Comparison of ENCODE assay signal across 24 cellular contexts in the genomic region with DNA sequence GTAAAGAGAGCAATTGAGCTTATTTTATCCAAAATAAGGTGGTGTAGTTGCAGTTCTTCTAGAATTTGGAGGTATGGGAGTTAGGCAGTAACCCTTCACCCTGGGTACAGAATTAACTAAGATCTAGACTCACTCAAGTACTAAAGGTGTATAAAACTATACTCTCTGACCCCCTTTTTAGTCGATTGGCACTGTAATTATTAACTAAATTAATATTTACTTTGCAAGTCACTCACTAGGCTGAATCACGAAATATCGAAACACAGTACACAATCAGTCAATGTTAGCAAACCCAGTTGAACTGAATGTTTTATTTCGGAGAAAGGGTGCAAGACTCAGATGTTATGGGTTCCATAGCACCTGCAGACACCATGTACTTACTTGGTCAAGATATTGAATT. TPM values are rescaled to one million over a fixed set of nuclear protein-coding genes. Genes with fewer than 3 reads are reported as not detected.
"Had no signal": no experiment of that assay in that cellular context is flagged by ENCODE, and none has a peak within 500 bp of the region (broad histone marks: within the 10 kb centered on the region; RNA-seq: fewer than 3 reads in every experiment).

No MANE protein-coding gene starts in this region.

- H3K27ac ChIP-seq: HL-60, KMS-11, RWPE1 had no signal

- H3K9me3 ChIP-seq: SK-N-SH had no signal

- H3K9me2 ChIP-seq: SK-N-SH had no signal

- H3K4me2 ChIP-seq: KMS-11, SK-N-SH had no signal

- DNase-seq: IMR-90, Kasumi-1, MM.1S, NCI-H1092 treated with DMSO at 0.1 percent for 48 hours, NCI-H1436, NCI-H187, NCI-H2029, NCI-H2081 treated with DMSO at 0.1 percent for 48 hours, NCI-H2171, NCI-H226, NCI-H446, NCI-H510A, NCI-H524 treated with DMSO at 0.1 percent for 48 hours, NCI-H69, NCI-H774, SHP77, SK-N-SH, SW 1271 had no signal

- ATAC-seq: Panc1 had no signal

RNA-seq across cellular contexts. Expression of gene CYP2C19, which starts 14.6 kb away (rescaled TPM):
- total RNA-seq: IMR-90, M059J, SK-MEL-5 had no signal
